ENCODE assay signal across 8 cellular contexts in genomic region chr15:85296615-85297402, GRCh38.
DNase-seq lines count a peak whose midpoint lies in the region; FAIRE-seq and TF ChIP-seq lines count a peak whose summit lies in the region.

No MANE protein-coding gene starts in this region.

- H3K4me1 ChIP-seq in prostate gland (replicated peaks) (no peaks in the 10 kb centered on the region), vagina (no peaks in the 10 kb centered on the region)

- DNase-seq in GM04503 (ENCODE audit: low read depth) (peak; percentile 35), H54 (ENCODE audit: insufficient read length, low spot score) (peak; percentile 22), M059J (ENCODE audit: low read depth) (peak; percentile 81), SK-N-DZ (ENCODE audit: low spot score) (peak; percentile 83), head of caudate nucleus (peak in 41 of 42 donors; percentile 24 to 86 (median 63)), prostate gland (ENCODE audit: low spot score) (peak; percentile 76), vagina (ENCODE audit: extremely low spot score in 2 of 2) (peak in 1 of 2 donors; percentile 88)

- no peaks in the 10 kb centered on the region for H3K27me3 Mint-ChIP-seq in activated naive CD4-positive, alpha-beta T cell treated with anti-CD3 and anti-CD28 coated beads, Interleukin-2, amount 50 U/mL, for 24 hours

- WGBS in prostate gland, result 20% methylated on average over 14 of the region's 14 CpGs

- H3K4me3 Mint-ChIP-seq in activated naive CD4-positive, alpha-beta T cell treated with anti-CD3 and anti-CD28 coated beads, Interleukin-2, amount 50 U/mL, for 24 hours, result peak overlapping the region; percentile 53

- intact Hi-C loops in head of caudate nucleus (cut with DNase I) (no loop called here), prostate gland (cut with DNase I) (loop anchor here (5.0 to 10.0 kb wide), 4 partner anchors 35 to 538 kb away; no protein-coding TSS in a partner anchor), vagina (cut with DNase I) (loop anchor here (10.0 kb wide), 2 partner anchors 208 to 538 kb away; no protein-coding TSS in a partner anchor)

- H3K9me3 Mint-ChIP-seq in activated naive CD4-positive, alpha-beta T cell treated with anti-CD3 and anti-CD28 coated beads, Interleukin-2, amount 50 U/mL, for 24 hours, result no peaks in the 10 kb centered on the region

- H3K9me3 ChIP-seq in prostate gland (no peaks in the 10 kb centered on the region), vagina (no peaks in the 10 kb centered on the region)

- H3K36me3 Mint-ChIP-seq in activated naive CD4-positive, alpha-beta T cell treated with anti-CD3 and anti-CD28 coated beads, Interleukin-2, amount 50 U/mL, for 24 hours, result no peaks in the 10 kb centered on the region

- no peaks in the 10 kb centered on the region for H3K36me3 ChIP-seq in prostate gland
- H3K36me3 ChIP-seq in vagina, result no peaks in the 10 kb centered on the region

- no peak for TF ChIP-seq POLR2A in H54 (IDR thresholded peaks at IDR 0.05; ENCODE audit: low read depth, low read length)
- no peak for TF ChIP-seq POLR2A in prostate gland (IDR thresholded peaks at IDR 0.05)
- TF ChIP-seq POLR2A in vagina (IDR thresholded peaks at IDR 0.05), result no peak

- no peak overlapping the region for H3K4me3 ChIP-seq in prostate gland
- H3K4me3 ChIP-seq in vagina, result peak overlapping the region; percentile 16 to 26

- peaks cover 15% of the 10 kb centered on the region for H3K4me1 Mint-ChIP-seq in activated naive CD4-positive, alpha-beta T cell treated with anti-CD3 and anti-CD28 coated beads, Interleukin-2, amount 50 U/mL, for 24 hours

- peak; percentile 52 for FAIRE-seq in H54 (lab: Jason Lieb, UNC)

- H3K27me3 ChIP-seq in prostate gland (replicated peaks; ENCODE audit: insufficient read depth), result no peaks in the 10 kb centered on the region
- no peaks in the 10 kb centered on the region for H3K27me3 ChIP-seq in vagina

- peak; percentile 26 to 86 (median 75) for TF ChIP-seq CTCF in prostate gland (IDR thresholded peaks at IDR 0.05)
- peak in 2 of 3 experiments; percentile 74 to 78 for TF ChIP-seq CTCF in vagina (IDR thresholded peaks at IDR 0.05)

- H3K27ac Mint-ChIP-seq in activated naive CD4-positive, alpha-beta T cell treated with anti-CD3 and anti-CD28 coated beads, Interleukin-2, amount 50 U/mL, for 24 hours, result peak overlapping the region; percentile 3

- no peak overlapping the region for H3K27ac ChIP-seq in prostate gland
- peak overlapping the region; percentile 70 for H3K27ac ChIP-seq in vagina

Comparison
In these comparisons a context has a peak if more than half of its experiments do, and no peak if none do; other contexts are left out.
1. H3K4me3 ChIP-seq: peak in vagina (2 of 2); none in prostate gland (0 of 2).